In genomic region chr7:140018125-140019043, GRCh38 we compare ENCODE assay signal across 18 cellular contexts.
"Had no signal": no experiment of that assay in that cellular context is flagged by ENCODE, and none has a peak within 500 bp of the region (broad histone marks: within the 10 kb centered on the region; RNA-seq: fewer than 3 reads in every experiment).

No MANE protein-coding gene starts in this region.

- H3K4me3 Mint-ChIP-seq: memory B cell, nephron progenitor cell had no signal

- H3K27ac Mint-ChIP-seq: memory B cell had no signal

- H3K9me3 Mint-ChIP-seq: memory B cell, nephron progenitor cell had no signal

- ATAC-seq: gastroesophageal sphincter had no signal

- H3K4me3 ChIP-seq: dorsolateral prefrontal cortex, gastroesophageal sphincter, left ventricle myocardium inferior, lower lobe of right lung, ovary, right atrium auricular region, tibial artery, upper lobe of left lung, vagina had no signal

- DNase-seq: cortex of kidney; dorsolateral prefrontal cortex; effector memory CD4-positive, alpha-beta T cell; glutamatergic neuron; left ventricle myocardium inferior; lower lobe of right lung; midbrain; nephron progenitor cell; ovary; small intestine; stimulated activated CD4-positive, alpha-beta T cell treated with anti-CD3 and anti-CD28 coated beads, Interleukin-2, amount 100 ng/mL, for 48 hours; stimulated activated naive CD4-positive, alpha-beta T cell treated with Interleukin-2 at 50 U/mL for 16 hours; tibial artery had no signal

- H3K27me3 ChIP-seq: dorsolateral prefrontal cortex, gastroesophageal sphincter, ovary, right atrium auricular region, tibial artery, upper lobe of left lung, vagina had no signal

- H3K9me3 ChIP-seq: gastroesophageal sphincter, left ventricle myocardium inferior, lower lobe of right lung, ovary, right atrium auricular region, tibial artery, upper lobe of left lung, vagina had no signal

- H3K27me3 Mint-ChIP-seq: memory B cell had no signal

- H3K36me3 ChIP-seq: ovary, right atrium auricular region had no signal

- H3K4me1 ChIP-seq: gastroesophageal sphincter, left ventricle myocardium inferior, lower lobe of right lung, right atrium auricular region, upper lobe of left lung, vagina had no signal

- H3K27ac ChIP-seq: dorsolateral prefrontal cortex, gastroesophageal sphincter, left ventricle myocardium inferior, lower lobe of right lung, ovary, right atrium auricular region, tibial artery, upper lobe of left lung, vagina had no signal
